8 cellular contexts compared by ENCODE assay signal in genomic region chr10:73780966-73781365, GRCh38. TPM values are rescaled to one million over a fixed set of nuclear protein-coding genes. Genes with fewer than 3 reads are reported as not detected.
DNase-seq lines count a peak whose midpoint lies in the region; ATAC-seq and TF ChIP-seq lines count a peak whose summit lies in the region.

No MANE protein-coding gene starts in this region.

- no TSS peak for BruUV-seq in Calu3 (replicated peaks; lab: Mats Ljungman, UMichigan)
- BruUV-seq in OCI-LY7 (replicated peaks; lab: Mats Ljungman, UMichigan): TSS peak; percentile 86

- CTCF ChIA-PET in Calu3 (lab: Charles Lee) (interaction anchor here (1.3 to 1.7 kb wide), 3 partner anchors 8 to 161 kb away, joined by 3 to 14 read pairs (median 3); a partner anchor contains a TSS), OCI-LY7 (lab: Charles Lee; ENCODE audit: unreplicated experiment) (interaction anchor here (1.2 kb wide), 1 partner anchor 8 kb away, joined by 4 read pairs; no protein-coding TSS in a partner anchor)

- peak overlapping the region; percentile 82 for H3K4me2 ChIP-seq in OCI-LY7 (ENCODE audit: low read length)

- peaks cover 12% of the 10 kb centered on the region; the same call in 1 of the 2 replicates for H4K20me1 ChIP-seq in OCI-LY7 (ENCODE audit: insufficient read depth, low read length)

- DNase-seq in Calu3 (no peak), OCI-LY7 (ENCODE audit: low spot score) (peak; percentile 39), epithelial cell of esophagus (ENCODE audit: low read depth) (peak; percentile 42), ovary (peak in 1 of 5 donors; percentile 15), HuH-7 (ENCODE audit: low spot score) (no peak)

- no peaks in the 10 kb centered on the region for H3K9me3 ChIP-seq in OCI-LY7 (ENCODE audit: low read length)
- no peaks in the 10 kb centered on the region for H3K9me3 ChIP-seq in ovary

- peaks cover 42% of the 10 kb centered on the region for H3K36me3 ChIP-seq in OCI-LY7 (ENCODE audit: insufficient read depth, low read length)
- no peaks in the 10 kb centered on the region for H3K36me3 ChIP-seq in ovary

- H3K79me2 ChIP-seq in OCI-LY7 (ENCODE audit: insufficient read depth, low read depth, low read length): peaks cover 71% of the 10 kb centered on the region

- TF ChIP-seq EP300 in ovary (IDR thresholded peaks at IDR 0.05): no peak

- H3K9me3 Mint-ChIP-seq in Calu3 (ENCODE audit: low read depth, unreplicated experiment): no peaks in the 10 kb centered on the region

- no peak for TF ChIP-seq CTCF in Calu3 (IDR thresholded peaks at IDR 0.05; ENCODE audit: unreplicated experiment)
- TF ChIP-seq CTCF in OCI-LY7 (conservative IDR thresholded peaks at IDR 0.05; ENCODE audit: low read length): no peak
- TF ChIP-seq CTCF in epithelial cell of esophagus (IDR thresholded peaks at IDR 0.05; ENCODE audit: insufficient read depth, low read depth, low read length, missing control alignments): no peak
- no peak for TF ChIP-seq CTCF in ovary (IDR thresholded peaks at IDR 0.05)

- no peaks in the 10 kb centered on the region for H3K27me3 ChIP-seq in ovary

- peak overlapping the region; percentile 92 for H3K27ac Mint-ChIP-seq in Calu3 (ENCODE audit: unreplicated experiment)

- H3K4me3 Mint-ChIP-seq in Calu3 (ENCODE audit: low read depth, unreplicated experiment): peak overlapping the region; percentile 93

- ATAC-seq in HG02763 (IDR thresholded peaks at IDR 0.05; ENCODE audit: unreplicated experiment): no peak
- no peak for ATAC-seq in GM18907 (IDR thresholded peaks at IDR 0.05; ENCODE audit: unreplicated experiment)
- ATAC-seq in HG03039 (IDR thresholded peaks at IDR 0.05; ENCODE audit: unreplicated experiment): no peak

- no peak for TF ChIP-seq POLR2A in ovary (IDR thresholded peaks at IDR 0.05)

- peak overlapping the region; percentile 94 for H3K4me3 ChIP-seq in OCI-LY7 (ENCODE audit: low read depth, low read length, poor library complexity, severe bottlenecking)
- H3K4me3 ChIP-seq in epithelial cell of esophagus (ENCODE audit: low read length): peak overlapping the region; percentile 81
- H3K4me3 ChIP-seq in ovary: peak overlapping the region; percentile 78

- 12 to 23% (median 18%) methylated on average over 11 of the region's 11 CpGs for WGBS in ovary, 3 donors

- H3K36me3 Mint-ChIP-seq in Calu3 (ENCODE audit: insufficient read depth, unreplicated experiment): peaks cover 59% of the 10 kb centered on the region

- intact Hi-C loops in Calu3 (cut with micrococcal nuclease; ENCODE audit: unreplicated experiment) (no loop called here), OCI-LY7 (cut with micrococcal nuclease; ENCODE audit: unreplicated experiment) (no loop called here), ovary (cut with DNase I) (no loop called here)

- peak overlapping the region; percentile 75 for H3K27ac ChIP-seq in OCI-LY7 (ENCODE audit: low read depth, low read length, poor library complexity, severe bottlenecking)
- no peak overlapping the region for H3K27ac ChIP-seq in ovary

- peaks cover 28% of the 10 kb centered on the region for H3K4me1 Mint-ChIP-seq in Calu3 (ENCODE audit: low read depth, unreplicated experiment)

- no peaks in the 10 kb centered on the region for H3K9me2 ChIP-seq in OCI-LY7 (ENCODE audit: insufficient read depth, low read length)

- H3K27me3 Mint-ChIP-seq in Calu3 (ENCODE audit: unreplicated experiment): no peaks in the 10 kb centered on the region

- H2AFZ ChIP-seq in OCI-LY7 (ENCODE audit: low read length): no peak overlapping the region; the same call in 1 of the 2 replicates

- H3K4me1 ChIP-seq in OCI-LY7 (ENCODE audit: insufficient read depth, low read length, poor library complexity, severe bottlenecking) (peaks cover 37% of the 10 kb centered on the region), ovary (ENCODE audit: insufficient read depth) (peaks cover 7% of the 10 kb centered on the region)

- POLR2A ChIA-PET in OCI-LY7 (lab: Charles Lee): interaction anchor here (1.0 to 3.3 kb wide), 6 partner anchors 9 to 50 kb away, joined by 3 to 27 read pairs (median 6); a partner anchor contains a TSS

RNA-seq across cellular contexts. Expression of gene CHCHD1, which starts 0.9 kb away (rescaled TPM):
- 39.2 and 44.1 TPM in 2 replicates for total RNA-seq in Calu3 (2022)
- total RNA-seq in OCI-LY7 (2014; rRNA removed; shearing (Covaris generic)): 55.6 and 64.8 TPM in 2 replicates
- 33.6 and 36.6 TPM in 2 replicates for total RNA-seq in OCI-LY7 (2022)
- total RNA-seq in ovary: 10 to 100 TPM; 12.5 to 33.4 (median 16.9) TPM
- 10 to 100 TPM; 26.3 to 30.6 TPM for polyA plus RNA-seq in ovary

RNA-seq across cellular contexts. Expression of gene ZSWIM8, which starts 4.4 kb away (rescaled TPM):
- total RNA-seq in Calu3 (2022) (59.9 and 69.9 TPM in 2 replicates), OCI-LY7 (2022) (52.6 and 59.5 TPM in 2 replicates), ovary (10 to 100 TPM; 56.1 to 90.7 (median 69.3) TPM)
- 22.0 and 22.6 TPM in 2 replicates for total RNA-seq in OCI-LY7 (2014; rRNA removed; shearing (Covaris generic))
- polyA plus RNA-seq in ovary: 10 to 100 TPM; 42.7 to 80.9 TPM

RNA-seq across cellular contexts. Expression of gene NDST2, which starts 30.4 kb away (rescaled TPM):
- 24.8 and 26.7 TPM in 2 replicates for total RNA-seq in Calu3 (2022)
- 27.7 and 45.2 TPM in 2 replicates for total RNA-seq in OCI-LY7 (2014; rRNA removed; shearing (Covaris generic))
- total RNA-seq in OCI-LY7 (2022): 52.8 and 59.7 TPM in 2 replicates
- total RNA-seq in ovary: 10 to 100 TPM; 24.4 to 37.5 (median 30.5) TPM
- polyA plus RNA-seq in ovary: 10 to 100 TPM; 16.7 to 17.0 TPM

RNA-seq across cellular contexts. Expression of gene SEC24C, which starts 36.8 kb away (rescaled TPM):
- 91.7 and 98.4 TPM in 2 replicates for total RNA-seq in Calu3 (2022)
- total RNA-seq in OCI-LY7 (2014; rRNA removed; shearing (Covaris generic)): 51.9 and 53.6 TPM in 2 replicates
- total RNA-seq in OCI-LY7 (2022): 82.0 and 87.1 TPM in 2 replicates
- total RNA-seq in ovary: 10 to 100 TPM; 30.3 to 70.4 (median 58.8) TPM
- polyA plus RNA-seq in ovary: 10 to 100 TPM; 32.2 to 60.5 TPM

Comparison
In these comparisons a context has a peak if more than half of its experiments do, and no peak if none do; other contexts are left out.
1. DNase-seq: peak in OCI-LY7 (single experiment) and epithelial cell of esophagus (single experiment); none in Calu3 (single experiment) and HuH-7 (single experiment).
2. Peak in every context shown above with its lines, with median percentiles within 50 percentile points of each other: H3K4me3 ChIP-seq.